In the genomic region with DNA sequence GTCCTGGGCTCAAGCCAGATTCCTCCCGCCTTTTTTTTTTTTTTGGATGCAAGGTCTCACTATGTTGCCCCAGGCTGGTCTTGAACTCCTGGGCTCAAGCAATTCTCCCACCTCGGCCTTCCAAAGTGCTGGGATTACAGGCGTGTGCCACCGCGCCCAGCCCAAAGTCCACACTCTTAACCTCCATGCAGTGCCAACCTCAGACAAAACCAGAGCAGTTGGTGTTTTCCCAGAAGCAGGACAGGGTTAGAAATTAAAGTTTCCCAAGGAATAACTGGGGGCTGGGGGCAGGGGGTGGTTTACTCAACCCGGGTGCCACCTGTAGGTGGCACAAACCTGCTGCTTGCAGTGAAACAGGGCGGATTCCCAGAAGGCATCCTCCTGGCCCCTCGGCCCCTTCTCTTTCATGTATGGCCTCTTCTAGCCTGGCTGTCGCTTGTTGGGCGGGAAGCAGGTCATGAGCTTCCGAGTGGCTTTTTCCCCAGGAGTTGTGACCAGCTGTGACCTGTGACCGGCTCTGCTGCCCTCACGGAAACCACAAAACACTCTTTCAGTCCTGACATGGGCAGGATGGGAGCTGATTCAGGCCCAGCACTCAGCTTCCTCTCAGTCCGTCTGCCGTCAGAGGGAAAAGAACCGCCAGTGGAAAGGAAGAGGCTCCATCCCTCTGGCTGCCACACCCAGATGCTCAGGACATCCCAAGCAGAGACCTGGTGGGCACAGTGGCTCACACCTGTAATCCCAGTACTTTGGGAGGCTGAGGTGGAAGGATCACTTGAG, we compare ENCODE assay signal across 1 cellular context.
TF ChIP-seq lines count a peak whose summit lies in the region.

No MANE protein-coding gene starts in this region.

TF ChIP-seq in GM23338, 12 proteins besides CTCF, POLR2A, EP300 and RAD21 (continued from another document):
- TF ChIP-seq, protein P1, sequence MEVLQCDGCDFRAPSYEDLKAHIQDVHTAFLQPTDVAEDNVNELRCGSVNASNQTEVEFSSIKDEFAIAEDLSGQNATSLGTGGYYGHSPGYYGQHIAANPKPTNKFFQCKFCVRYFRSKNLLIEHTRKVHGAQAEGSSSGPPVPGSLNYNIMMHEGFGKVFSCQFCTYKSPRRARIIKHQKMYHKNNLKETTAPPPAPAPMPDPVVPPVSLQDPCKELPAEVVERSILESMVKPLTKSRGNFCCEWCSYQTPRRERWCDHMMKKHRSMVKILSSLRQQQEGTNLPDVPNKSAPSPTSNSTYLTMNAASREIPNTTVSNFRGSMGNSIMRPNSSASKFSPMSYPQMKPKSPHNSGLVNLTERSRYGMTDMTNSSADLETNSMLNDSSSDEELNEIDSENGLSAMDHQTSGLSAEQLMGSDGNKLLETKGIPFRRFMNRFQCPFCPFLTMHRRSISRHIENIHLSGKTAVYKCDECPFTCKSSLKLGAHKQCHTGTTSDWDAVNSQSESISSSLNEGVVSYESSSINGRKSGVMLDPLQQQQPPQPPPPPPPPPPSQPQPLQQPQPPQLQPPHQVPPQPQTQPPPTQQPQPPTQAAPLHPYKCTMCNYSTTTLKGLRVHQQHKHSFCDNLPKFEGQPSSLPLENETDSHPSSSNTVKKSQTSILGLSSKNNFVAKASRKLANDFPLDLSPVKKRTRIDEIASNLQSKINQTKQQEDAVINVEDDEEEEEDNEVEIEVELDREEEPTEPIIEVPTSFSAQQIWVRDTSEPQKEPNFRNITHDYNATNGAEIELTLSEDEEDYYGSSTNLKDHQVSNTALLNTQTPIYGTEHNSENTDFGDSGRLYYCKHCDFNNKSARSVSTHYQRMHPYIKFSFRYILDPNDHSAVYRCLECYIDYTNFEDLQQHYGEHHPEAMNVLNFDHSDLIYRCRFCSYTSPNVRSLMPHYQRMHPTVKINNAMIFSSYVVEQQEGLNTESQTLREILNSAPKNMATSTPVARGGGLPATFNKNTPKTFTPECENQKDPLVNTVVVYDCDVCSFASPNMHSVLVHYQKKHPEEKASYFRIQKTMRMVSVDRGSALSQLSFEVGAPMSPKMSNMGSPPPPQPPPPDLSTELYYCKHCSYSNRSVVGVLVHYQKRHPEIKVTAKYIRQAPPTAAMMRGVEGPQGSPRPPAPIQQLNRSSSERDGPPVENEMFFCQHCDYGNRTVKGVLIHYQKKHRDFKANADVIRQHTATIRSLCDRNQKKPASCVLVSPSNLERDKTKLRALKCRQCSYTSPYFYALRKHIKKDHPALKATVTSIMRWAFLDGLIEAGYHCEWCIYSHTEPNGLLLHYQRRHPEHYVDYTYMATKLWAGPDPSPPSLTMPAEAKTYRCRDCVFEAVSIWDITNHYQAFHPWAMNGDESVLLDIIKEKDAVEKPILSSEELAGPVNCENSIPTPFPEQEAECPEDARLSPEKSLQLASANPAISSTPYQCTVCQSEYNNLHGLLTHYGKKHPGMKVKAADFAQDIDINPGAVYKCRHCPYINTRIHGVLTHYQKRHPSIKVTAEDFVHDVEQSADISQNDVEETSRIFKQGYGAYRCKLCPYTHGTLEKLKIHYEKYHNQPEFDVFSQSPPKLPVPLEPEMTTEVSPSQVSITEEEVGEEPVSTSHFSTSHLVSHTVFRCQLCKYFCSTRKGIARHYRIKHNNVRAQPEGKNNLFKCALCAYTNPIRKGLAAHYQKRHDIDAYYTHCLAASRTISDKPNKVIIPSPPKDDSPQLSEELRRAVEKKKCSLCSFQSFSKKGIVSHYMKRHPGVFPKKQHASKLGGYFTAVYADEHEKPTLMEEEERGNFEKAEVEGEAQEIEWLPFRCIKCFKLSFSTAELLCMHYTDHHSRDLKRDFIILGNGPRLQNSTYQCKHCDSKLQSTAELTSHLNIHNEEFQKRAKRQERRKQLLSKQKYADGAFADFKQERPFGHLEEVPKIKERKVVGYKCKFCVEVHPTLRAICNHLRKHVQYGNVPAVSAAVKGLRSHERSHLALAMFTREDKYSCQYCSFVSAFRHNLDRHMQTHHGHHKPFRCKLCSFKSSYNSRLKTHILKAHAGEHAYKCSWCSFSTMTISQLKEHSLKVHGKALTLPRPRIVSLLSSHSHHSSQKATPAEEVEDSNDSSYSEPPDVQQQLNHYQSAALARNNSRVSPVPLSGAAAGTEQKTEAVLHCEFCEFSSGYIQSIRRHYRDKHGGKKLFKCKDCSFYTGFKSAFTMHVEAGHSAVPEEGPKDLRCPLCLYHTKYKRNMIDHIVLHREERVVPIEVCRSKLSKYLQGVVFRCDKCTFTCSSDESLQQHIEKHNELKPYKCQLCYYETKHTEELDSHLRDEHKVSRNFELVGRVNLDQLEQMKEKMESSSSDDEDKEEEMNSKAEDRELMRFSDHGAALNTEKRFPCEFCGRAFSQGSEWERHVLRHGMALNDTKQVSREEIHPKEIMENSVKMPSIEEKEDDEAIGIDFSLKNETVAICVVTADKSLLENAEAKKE (CRISPR knock-in tag; IDR thresholded peaks at IDR 0.05), result no peak
- TF ChIP-seq, protein P2, sequence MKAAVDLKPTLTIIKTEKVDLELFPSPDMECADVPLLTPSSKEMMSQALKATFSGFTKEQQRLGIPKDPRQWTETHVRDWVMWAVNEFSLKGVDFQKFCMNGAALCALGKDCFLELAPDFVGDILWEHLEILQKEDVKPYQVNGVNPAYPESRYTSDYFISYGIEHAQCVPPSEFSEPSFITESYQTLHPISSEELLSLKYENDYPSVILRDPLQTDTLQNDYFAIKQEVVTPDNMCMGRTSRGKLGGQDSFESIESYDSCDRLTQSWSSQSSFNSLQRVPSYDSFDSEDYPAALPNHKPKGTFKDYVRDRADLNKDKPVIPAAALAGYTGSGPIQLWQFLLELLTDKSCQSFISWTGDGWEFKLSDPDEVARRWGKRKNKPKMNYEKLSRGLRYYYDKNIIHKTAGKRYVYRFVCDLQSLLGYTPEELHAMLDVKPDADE (IDR thresholded peaks at IDR 0.05), result no peak
- TF ChIP-seq, protein P3, sequence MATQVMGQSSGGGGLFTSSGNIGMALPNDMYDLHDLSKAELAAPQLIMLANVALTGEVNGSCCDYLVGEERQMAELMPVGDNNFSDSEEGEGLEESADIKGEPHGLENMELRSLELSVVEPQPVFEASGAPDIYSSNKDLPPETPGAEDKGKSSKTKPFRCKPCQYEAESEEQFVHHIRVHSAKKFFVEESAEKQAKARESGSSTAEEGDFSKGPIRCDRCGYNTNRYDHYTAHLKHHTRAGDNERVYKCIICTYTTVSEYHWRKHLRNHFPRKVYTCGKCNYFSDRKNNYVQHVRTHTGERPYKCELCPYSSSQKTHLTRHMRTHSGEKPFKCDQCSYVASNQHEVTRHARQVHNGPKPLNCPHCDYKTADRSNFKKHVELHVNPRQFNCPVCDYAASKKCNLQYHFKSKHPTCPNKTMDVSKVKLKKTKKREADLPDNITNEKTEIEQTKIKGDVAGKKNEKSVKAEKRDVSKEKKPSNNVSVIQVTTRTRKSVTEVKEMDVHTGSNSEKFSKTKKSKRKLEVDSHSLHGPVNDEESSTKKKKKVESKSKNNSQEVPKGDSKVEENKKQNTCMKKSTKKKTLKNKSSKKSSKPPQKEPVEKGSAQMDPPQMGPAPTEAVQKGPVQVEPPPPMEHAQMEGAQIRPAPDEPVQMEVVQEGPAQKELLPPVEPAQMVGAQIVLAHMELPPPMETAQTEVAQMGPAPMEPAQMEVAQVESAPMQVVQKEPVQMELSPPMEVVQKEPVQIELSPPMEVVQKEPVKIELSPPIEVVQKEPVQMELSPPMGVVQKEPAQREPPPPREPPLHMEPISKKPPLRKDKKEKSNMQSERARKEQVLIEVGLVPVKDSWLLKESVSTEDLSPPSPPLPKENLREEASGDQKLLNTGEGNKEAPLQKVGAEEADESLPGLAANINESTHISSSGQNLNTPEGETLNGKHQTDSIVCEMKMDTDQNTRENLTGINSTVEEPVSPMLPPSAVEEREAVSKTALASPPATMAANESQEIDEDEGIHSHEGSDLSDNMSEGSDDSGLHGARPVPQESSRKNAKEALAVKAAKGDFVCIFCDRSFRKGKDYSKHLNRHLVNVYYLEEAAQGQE (IDR thresholded peaks at IDR 0.05; ENCODE audit: unreplicated experiment), result no peak
- TF ChIP-seq ZNF331 (CRISPR knock-in tag; IDR thresholded peaks at IDR 0.05; ENCODE audit: low read depth) (no peak), ZNF114 (CRISPR knock-in tag; IDR thresholded peaks at IDR 0.05) (no peak), EZH2phosphoT487 (IDR thresholded peaks at IDR 0.05; ENCODE audit: unreplicated experiment) (no peak), JUNB (IDR thresholded peaks at IDR 0.05; ENCODE audit: unreplicated experiment) (no peak), NANOG (IDR thresholded peaks at IDR 0.05; ENCODE audit: borderline replicate concordance) (no peak), POLR2AphosphoS5 (IDR thresholded peaks at IDR 0.05; ENCODE audit: low read depth) (no peak)
TF ChIP-seq in GM23338: peak in this region for 0.
